ENCODE assay signal across 22 cellular contexts in genomic region chr12:75503866-75504265, GRCh38.
"Had no signal": no experiment of that assay in that cellular context is flagged by ENCODE, and none has a peak within 500 bp of the region (broad histone marks: within the 10 kb centered on the region; RNA-seq: fewer than 3 reads in every experiment).

No MANE protein-coding gene starts in this region.

- H3K4me3 Mint-ChIP-seq: activated CD8-positive, alpha-beta T cell treated with anti-CD3 and anti-CD28 coated beads, Interleukin-2, amount 10 ng/mL, durations not matched to agents 7 days and 5 days; activated naive CD8-positive, alpha-beta T cell; activated T-cell treated with anti-CD3 and anti-CD28 coated beads, Interleukin-2, amount 50 U/mL, for 4 hours; T-helper 1 cell treated with Interleukin-12 subunit alpha and Interleukin-12 subunit beta and Interleukin-4 antibody, amounts not matched to agents 30 μg/mL and 1 μg/mL, for 36 hours; WTC11 had no signal

- H3K9me3 Mint-ChIP-seq: activated T-cell treated with anti-CD3 and anti-CD28 coated beads, Interleukin-2, amount 50 U/mL, for 4 hours; T-helper 1 cell treated with Interleukin-12 subunit alpha and Interleukin-12 subunit beta and Interleukin-4 antibody, amounts not matched to agents 30 μg/mL and 1 μg/mL, for 36 hours; WTC11 had no signal

- H3K4me1 Mint-ChIP-seq: WTC11 had no signal

- DNase-seq: activated CD4-positive, alpha-beta T cell treated with anti-CD3 and anti-CD28 coated beads for 48 hours; activated CD4-positive, alpha-beta T cell treated with anti-CD3 and anti-CD28 coated beads, Interleukin-2, amount 50 U/mL, for 4 hours; activated CD4-positive, CD25-positive, alpha-beta regulatory T cell treated with anti-CD3 and anti-CD28 coated beads, Interleukin-2, amount 50 U/mL, for 72 hours; activated CD8-positive, alpha-beta memory T cell treated with anti-CD3 and anti-CD28 coated beads, Interleukin-2, amount 50 U/mL, for 48 hours; activated CD8-positive, alpha-beta T cell treated with anti-CD3 and anti-CD28 coated beads, Interleukin-2, amount 10 ng/mL, durations not matched to agents 7 days and 5 days; activated effector memory CD4-positive, alpha-beta T cell treated with anti-CD3 and anti-CD28 coated beads, Interleukin-2, amount 50 U/mL, for 16 hours; activated naive CD4-positive, alpha-beta T cell treated with Interleukin-2 at 50 U/mL for 16 hours; activated T-cell treated with anti-CD3 and anti-CD28 coated beads, Interleukin-2, amount 50 U/mL, for 4 hours; cerebellar nuclear complex; MM.1S; NCI-H1105; NCI-H1436; NCI-H1694 treated with DMSO at 0.1 percent for 48 hours; NCI-H2029 treated with DMSO at 0.1 percent for 48 hours; NCI-H510A treated with DMSO at 0.1 percent for 48 hours; NCI-H69; NK-92 treated with Interleukin-12 subunit alpha and Interleukin-12 subunit beta, amount 100 ng/mL, for 24 hours; Peyer's patch; SHP77 had no signal

- H3K27me3 ChIP-seq: Peyer's patch had no signal

- H3K27me3 Mint-ChIP-seq: activated naive CD8-positive, alpha-beta T cell had no signal

- H3K4me1 ChIP-seq: Peyer's patch had no signal

- H3K4me3 ChIP-seq: Peyer's patch had no signal

- H3K27ac ChIP-seq: Peyer's patch had no signal

- H3K9me3 ChIP-seq: Peyer's patch had no signal

- H3K27ac Mint-ChIP-seq: activated CD8-positive, alpha-beta T cell treated with anti-CD3 and anti-CD28 coated beads, Interleukin-2, amount 10 ng/mL, durations not matched to agents 7 days and 5 days; activated naive CD8-positive, alpha-beta T cell; T-helper 1 cell treated with Interleukin-12 subunit alpha and Interleukin-12 subunit beta and Interleukin-4 antibody, amounts not matched to agents 30 μg/mL and 1 μg/mL, for 36 hours; WTC11 had no signal

- ATAC-seq: activated CD8-positive, alpha-beta T cell treated with anti-CD3 and anti-CD28 coated beads, Interleukin-2, amount 10 ng/mL, durations not matched to agents 7 days and 5 days; activated T-cell treated with anti-CD3 and anti-CD28 coated beads, Interleukin-2, amount 50 U/mL, for 4 hours; WTC11 had no signal
